1 cellular context compared by ENCODE assay signal in genomic region chr1:207805841-207806421, GRCh38.
TF ChIP-seq lines count a peak whose summit lies in the region.

No MANE protein-coding gene starts in this region.

TF ChIP-seq in A549, 52 proteins besides CTCF, POLR2A, EP300 and RAD21 (continued from another document):
- TF ChIP-seq HMGXB4 (CRISPR knock-in tag; IDR thresholded peaks at IDR 0.05; ENCODE audit: borderline replicate concordance) (no peak), HOXB5 (CRISPR knock-in tag; IDR thresholded peaks at IDR 0.05) (0 out of 2 replicates have a peak, but pooled peaks have one; percentile 60), REST (IDR thresholded peaks at IDR 0.05) (no peak), BHLHE40 (IDR thresholded peaks at IDR 0.05; ENCODE audit: low read depth, low read length) (no peak), CHD4 (IDR thresholded peaks at IDR 0.05; ENCODE audit: borderline replicate concordance) (no peak), PBX3 (IDR thresholded peaks at IDR 0.05) (no peak), USF2 (IDR thresholded peaks at IDR 0.05) (no peak), HOXA7 (CRISPR knock-in tag; IDR thresholded peaks at IDR 0.05) (no peak), ZFP36 (IDR thresholded peaks at IDR 0.05; ENCODE audit: borderline replicate concordance, partially characterized antibody) (no peak), FOSL2 (IDR thresholded peaks at IDR 0.05) (no peak), FOSL2 (CRISPR knock-in tag; IDR thresholded peaks at IDR 0.05) (peak; percentile 75), EHMT2 (IDR thresholded peaks at IDR 0.05; ENCODE audit: low read depth) (no peak), SMC3 (IDR thresholded peaks at IDR 0.05) (no peak), TP53 (CRISPR knock-in tag; IDR thresholded peaks at IDR 0.05) (no peak)
